Comparison of ENCODE assay signal across 24 cellular contexts in genomic region chr1:8625480-8625879, GRCh38.
DNase-seq lines count a peak whose midpoint lies in the region; ATAC-seq, FAIRE-seq and TF ChIP-seq lines count a peak whose summit lies in the region.
"Had no signal": no experiment of that assay in that cellular context is flagged by ENCODE, and none has a peak within 500 bp of the region (broad histone marks: within the 10 kb centered on the region; RNA-seq: fewer than 3 reads in every experiment).

No MANE protein-coding gene starts in this region.

- H3K4me3 ChIP-seq in astrocyte (ENCODE audit: insufficient read depth, low read depth, low read length) (no peak overlapping the region), osteoblast (ENCODE audit: insufficient read depth, low read length) (peak overlapping the region; percentile 1)
- H3K4me3 ChIP-seq: dorsolateral prefrontal cortex, lower lobe of right lung, SK-N-MC, upper lobe of left lung had no signal

- H3K4me2 ChIP-seq in astrocyte (ENCODE audit: low read length): peak overlapping the region; percentile 69
- peak overlapping the region; percentile 43 for H3K4me2 ChIP-seq in osteoblast (ENCODE audit: insufficient read depth, low read length)

- H3K4me3 Mint-ChIP-seq in astrocyte (ENCODE audit: unreplicated experiment): no peak overlapping the region
- H3K4me3 Mint-ChIP-seq: activated naive CD4-positive, alpha-beta T cell treated with anti-CD3 and anti-CD28 coated beads for 36 hours; nephron; stimulated activated effector memory CD8-positive, alpha-beta T cell treated with anti-CD3 and anti-CD28 coated beads, Interleukin-12 subunit alpha, Interleukin-12 subunit beta, amount 100 ng/mL, for 72 hours had no signal

- peaks cover 29% of the 10 kb centered on the region for H3K4me1 ChIP-seq in astrocyte (ENCODE audit: insufficient read depth, low read length)
- peaks cover 38% of the 10 kb centered on the region for H3K4me1 ChIP-seq in osteoblast (ENCODE audit: insufficient read depth, low read length)

- H3K79me2 ChIP-seq in astrocyte (ENCODE audit: insufficient read depth, low read length): peaks cover 6% of the 10 kb centered on the region
- H3K79me2 ChIP-seq in osteoblast (ENCODE audit: insufficient read depth, low read length): peaks cover 31% of the 10 kb centered on the region

- no peak for TF ChIP-seq CTCF in astrocyte (IDR thresholded peaks at IDR 0.05; ENCODE audit: insufficient read depth, low read depth, low read length)
- TF ChIP-seq CTCF in osteoblast (IDR thresholded peaks at IDR 0.05; ENCODE audit: extremely low read depth, low read depth, low read length): no peak

- H3K36me3 ChIP-seq in astrocyte (ENCODE audit: insufficient read depth, low read length): no peaks in the 10 kb centered on the region
- no peaks in the 10 kb centered on the region for H3K36me3 ChIP-seq in osteoblast (ENCODE audit: insufficient read depth, low read length)
- H3K36me3 ChIP-seq: lower lobe of right lung, upper lobe of left lung had no signal

- no peaks in the 10 kb centered on the region for H3K9me3 Mint-ChIP-seq in astrocyte (ENCODE audit: unreplicated experiment)
- H3K9me3 Mint-ChIP-seq: activated naive CD4-positive, alpha-beta T cell treated with anti-CD3 and anti-CD28 coated beads for 36 hours; nephron; stimulated activated effector memory CD8-positive, alpha-beta T cell treated with anti-CD3 and anti-CD28 coated beads, Interleukin-12 subunit alpha, Interleukin-12 subunit beta, amount 100 ng/mL, for 72 hours had no signal

- H3K27me3 ChIP-seq in astrocyte (ENCODE audit: insufficient read depth, low read length) (no peaks in the 10 kb centered on the region), osteoblast (ENCODE audit: insufficient read depth, low read length) (no peaks in the 10 kb centered on the region)
- H3K27me3 ChIP-seq: dorsolateral prefrontal cortex, upper lobe of left lung had no signal

- no peak overlapping the region for H3K9ac ChIP-seq in astrocyte (ENCODE audit: low read length)

- H3K36me3 Mint-ChIP-seq in astrocyte (ENCODE audit: low read depth, unreplicated experiment): peaks cover 3% of the 10 kb centered on the region
- H3K36me3 Mint-ChIP-seq: stimulated activated effector memory CD8-positive, alpha-beta T cell treated with anti-CD3 and anti-CD28 coated beads, Interleukin-12 subunit alpha, Interleukin-12 subunit beta, amount 100 ng/mL, for 72 hours had no signal

- H3K27ac ChIP-seq in astrocyte (ENCODE audit: low read depth, low read length) (peak overlapping the region; percentile 49), osteoblast (ENCODE audit: low read depth, low read length) (peak overlapping the region; percentile 90)
- H3K27ac ChIP-seq: 22Rv1, C4-2B, lower lobe of right lung, SK-N-MC, upper lobe of left lung had no signal

- FAIRE-seq in astrocyte (lab: Jason Lieb, UNC): no peak

- H3K27ac Mint-ChIP-seq in astrocyte (ENCODE audit: unreplicated experiment): peak overlapping the region; percentile 99
- H3K27ac Mint-ChIP-seq: activated naive CD4-positive, alpha-beta T cell treated with anti-CD3 and anti-CD28 coated beads for 36 hours; stimulated activated effector memory CD8-positive, alpha-beta T cell treated with anti-CD3 and anti-CD28 coated beads, Interleukin-12 subunit alpha, Interleukin-12 subunit beta, amount 100 ng/mL, for 72 hours had no signal

- DNase-seq in SIG-M5 treated with dmso at 0.1 percent for 504 hours (lab: John Stamatoyannopoulos, UW; ENCODE audit: unreplicated experiment) (peak; percentile 35), SIG-M5 (lab: John Stamatoyannopoulos, UW) (no peak), MV-4-11 (lab: John Stamatoyannopoulos, UW) (peak; percentile 76), astrocyte (ENCODE audit: low read depth) (no peak), osteoblast (ENCODE audit: insufficient read length, low spot score, missing footprints) (no peak), G401 (ENCODE audit: low spot score) (no peak), NCI-H1092 (lab: John Stamatoyannopoulos, UW) (no peak)
- DNase-seq: activated CD4-positive, alpha-beta T cell treated with anti-CD3 and anti-CD28 coated beads, Interleukin-2, amount 50 U/mL, for 1 hour; activated naive CD4-positive, alpha-beta T cell treated with anti-CD3 and anti-CD28 coated beads for 36 hours; dorsolateral prefrontal cortex; glutamatergic neuron; H7; lower lobe of right lung; NCI-H2029; NCI-H524; stimulated activated CD4-positive, alpha-beta T cell treated with anti-CD3 and anti-CD28 coated beads, Interleukin-12 subunit alpha, Interleukin-12 subunit beta, amount 100 ng/mL, for 4 hours; upper lobe of left lung had no signal

- no peaks in the 10 kb centered on the region for H3K27me3 Mint-ChIP-seq in astrocyte (ENCODE audit: low read depth, unreplicated experiment)

- peaks cover 66% of the 10 kb centered on the region for H3K4me1 Mint-ChIP-seq in astrocyte (ENCODE audit: low read depth, unreplicated experiment)

- H2AFZ ChIP-seq in astrocyte (ENCODE audit: low read depth, low read length) (no peak overlapping the region), osteoblast (ENCODE audit: low read length) (no peak overlapping the region)

- no peaks in the 10 kb centered on the region for H3K9me3 ChIP-seq in astrocyte (ENCODE audit: insufficient read depth, low read depth, low read length)
- no peaks in the 10 kb centered on the region for H3K9me3 ChIP-seq in osteoblast (ENCODE audit: low read depth, low read length)
- H3K9me3 ChIP-seq: lower lobe of right lung, upper lobe of left lung had no signal

- no peak for ATAC-seq in HG03159 (IDR thresholded peaks at IDR 0.05; ENCODE audit: unreplicated experiment)
- ATAC-seq: esophagus mucosa; stimulated activated effector memory CD8-positive, alpha-beta T cell treated with anti-CD3 and anti-CD28 coated beads, Interleukin-12 subunit alpha, Interleukin-12 subunit beta, amount 100 ng/mL, for 72 hours had no signal

- in situ Hi-C loops in G401 (cut with HindIII; ENCODE audit: low sequenced_read_pairs): no loop called here

- peaks cover 50% of the 10 kb centered on the region for H4K20me1 ChIP-seq in astrocyte (ENCODE audit: insufficient read depth, low read length)
- H4K20me1 ChIP-seq in osteoblast (ENCODE audit: insufficient read depth, low read length): no peaks in the 10 kb centered on the region

Comparison
In these comparisons a context has a peak if more than half of its experiments do, and no peak if none do; other contexts are left out.
1. DNase-seq: peak in SIG-M5 treated with dmso at 0.1 percent for 504 hours (single experiment) and MV-4-11 (single experiment); none in SIG-M5 (single experiment), astrocyte (single experiment), osteoblast (single experiment), G401 (single experiment) and NCI-H1092 (single experiment).